ENCODE assay signal across 6 cellular contexts in the genomic region with DNA sequence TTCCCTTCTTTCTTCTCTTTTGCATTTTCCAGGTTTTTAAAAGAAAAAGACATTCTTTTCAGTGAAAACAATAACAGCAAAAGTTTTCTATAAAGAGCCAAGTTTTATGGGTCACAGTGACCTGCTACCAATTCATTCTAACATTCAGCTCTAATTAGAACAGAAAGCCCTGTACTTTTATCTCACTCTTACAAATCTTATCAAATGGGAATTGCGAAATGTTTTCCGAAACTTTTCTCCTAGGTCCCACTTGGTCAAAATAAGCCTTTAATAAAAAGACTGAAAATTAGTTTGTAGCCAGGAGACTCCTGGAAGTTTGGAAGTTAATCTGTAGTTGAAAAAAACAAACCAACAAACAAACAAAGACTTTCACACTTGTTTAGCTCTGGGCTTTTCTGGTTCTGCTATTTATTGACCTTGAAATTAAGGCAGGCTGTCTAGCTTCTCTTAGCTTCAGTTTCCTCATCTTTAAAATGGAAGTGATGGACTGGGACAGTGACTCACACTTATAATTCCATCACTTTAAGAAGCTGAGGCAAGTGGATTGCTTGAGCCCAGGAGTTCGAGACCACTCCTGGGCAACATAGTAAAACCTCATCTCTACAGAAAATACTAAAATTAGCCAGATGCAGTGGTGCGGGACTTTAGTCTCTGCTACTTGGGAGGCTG.
"Had no signal": no experiment of that assay in that cellular context is flagged by ENCODE, and none has a peak within 500 bp of the region (broad histone marks: within the 10 kb centered on the region; RNA-seq: fewer than 3 reads in every experiment).

No MANE protein-coding gene starts in this region.

- H3K36me3 ChIP-seq: HAP-1 had no signal

- ATAC-seq: HCT116 had no signal

- DNase-seq: GM23248, GOT3, H7, HFFc6 had no signal

- H3K4me3 ChIP-seq: GM23248, HAP-1 had no signal

- H3K4me1 ChIP-seq: HAP-1 had no signal

- H3K27ac ChIP-seq: GM23248 had no signal
